In the genomic region with DNA sequence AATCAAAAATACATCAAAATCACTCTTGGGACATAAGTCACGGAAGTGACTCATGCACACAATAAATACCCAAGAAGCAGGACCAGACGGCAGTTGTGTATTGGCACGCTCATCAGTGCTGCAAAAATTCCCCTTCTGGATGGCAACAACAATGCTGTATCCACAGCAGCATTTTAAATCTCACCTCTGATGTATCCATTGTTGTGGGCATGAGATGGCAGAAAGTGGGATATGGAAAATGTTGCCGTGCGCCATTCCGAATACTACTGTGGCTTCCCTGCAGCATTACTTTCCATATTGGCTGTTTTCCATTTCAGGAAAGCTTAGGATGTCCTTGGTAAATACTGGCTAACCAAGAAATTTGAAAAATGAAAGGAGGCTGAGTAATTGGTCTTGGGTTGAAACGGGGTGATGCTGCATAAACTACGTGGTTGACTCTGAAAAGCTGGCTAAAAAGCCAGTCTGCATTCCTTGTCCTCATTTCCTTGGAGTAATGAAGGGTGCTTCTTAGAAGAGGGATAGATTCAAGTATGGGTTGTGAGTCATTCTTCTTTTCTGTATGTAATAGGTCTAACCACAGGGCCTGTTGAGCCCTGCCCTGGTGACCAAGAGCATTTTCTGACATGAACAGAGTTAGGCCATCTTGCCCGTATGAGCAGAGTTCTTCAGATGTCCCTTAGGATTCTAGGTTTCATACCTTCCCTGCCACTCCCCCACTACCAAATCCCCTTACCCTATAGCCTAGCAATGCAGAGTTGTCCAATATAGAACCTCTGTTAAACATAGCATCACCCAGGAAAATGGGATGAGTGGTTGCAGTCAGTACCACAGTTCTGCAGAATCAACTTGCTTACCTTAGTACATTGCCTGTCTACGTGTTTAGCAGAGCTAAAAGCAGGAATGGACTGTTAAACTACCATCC, we compare ENCODE assay signal across 1 cellular context.
TF ChIP-seq lines count a peak whose summit lies in the region.

No MANE protein-coding gene starts in this region.

TF ChIP-seq in H1, 55 proteins besides CTCF, POLR2A, EP300 and RAD21:
- TF ChIP-seq POLR2AphosphoS5 (IDR thresholded peaks at IDR 0.05; ENCODE audit: low read depth, low read length), result peak; percentile 69
- TF ChIP-seq E2F6 (IDR thresholded peaks at IDR 0.05), result no peak
